8 cellular contexts compared by ENCODE assay signal in genomic region chr4:81471361-81472248, GRCh38. TPM values are rescaled to one million over a fixed set of nuclear protein-coding genes. Genes with fewer than 3 reads are reported as not detected.
A peak's percentile ranks its signal among the peaks of the same experiment; 100 is the strongest.
DNase-seq lines count a peak whose midpoint lies in the region; TF ChIP-seq lines count a peak whose summit lies in the region.

Gene RASGEF1B (minus strand): TSS chr4:81471907. CDS start chr4:81459508, 12,399 bp downstream.

- no peaks in the 10 kb centered on the region for H3K9me3 ChIP-seq in SK-N-MC (ENCODE audit: low read depth, low read length)

- in situ Hi-C loops in G401 (cut with HindIII; ENCODE audit: low sequenced_read_pairs) = no loop called here

- peak within 1 kb of the TSS; percentile 89 for H3K27ac ChIP-seq in SK-N-MC

- H3K9ac ChIP-seq in SK-N-MC (ENCODE audit: insufficient read length) = peak within 1 kb of the TSS; percentile 87

- H3K4me3 ChIP-seq in HFF-Myc (replicated peaks; ENCODE audit: low read depth, low read length) (peak within 1 kb of the TSS; percentile 47), SK-N-MC (peak within 1 kb of the TSS; percentile 98)

- no peak for TF ChIP-seq CTCF in HFF-Myc (IDR thresholded peaks at IDR 0.05; ENCODE audit: low read depth, low read length, missing control alignments)

- peak; percentile 67 for DNase-seq in G401 (ENCODE audit: low spot score)
- DNase-seq in HFF-Myc (ENCODE audit: extremely low read depth, low read depth) = no peak
- DNase-seq in NAMALWA (ENCODE audit: low spot score) = peak; percentile 95
- DNase-seq in SK-N-MC (ENCODE audit: low read depth, low spot score) = no peak
- peak; percentile 98 for DNase-seq in activated naive CD4-positive, alpha-beta T cell treated with anti-CD3 and anti-CD28 coated beads, Interleukin-2, amount 50 U/mL, for 16 hours
- peak; percentile 91 for DNase-seq in glomerular visceral epithelial cell (ENCODE audit: extremely low spot score)
- DNase-seq in occipital lobe (lab: John Stamatoyannopoulos, UW) = peak; percentile 90
- DNase-seq in superior temporal gyrus (ENCODE audit: extremely low spot score) = peak; percentile 89

- no peaks in the 10 kb centered on the region for H3K36me3 ChIP-seq in SK-N-MC (ENCODE audit: insufficient read depth, low read length)

RNA-seq across cellular contexts. Expression of gene RASGEF1B, which starts in this region (rescaled TPM):
- not detected in 2 replicates for total RNA-seq in G401 (2014; rRNA removed; shearing (Covaris generic))
- total RNA-seq in occipital lobe = 63.2 TPM

Comparison
In these comparisons a context has a peak if more than half of its experiments do, and no peak if none do; other contexts are left out.
1. RNA of gene RASGEF1B (total RNA-seq): 63.2 TPM in occipital lobe (single experiment); not detected in G401; every median in the first group is over 10 times any median in the second.
2. Peak in DNase-seq in G401; RNA of the gene not detected or under 1 TPM.
3. DNase-seq: peak in NAMALWA (single experiment), activated naive CD4-positive, alpha-beta T cell treated with anti-CD3 and anti-CD28 coated beads, Interleukin-2, amount 50 U/mL, for 16 hours (single experiment), glomerular visceral epithelial cell (single experiment), occipital lobe (single experiment) and superior temporal gyrus (single experiment); none in HFF-Myc (single experiment) and SK-N-MC (single experiment).